Comparison of ENCODE assay signal across 16 cellular contexts in genomic region chr10:96998329-96998888, GRCh38.
A peak's percentile ranks its signal among the peaks of the same experiment; 100 is the strongest.
DNase-seq lines count a peak whose midpoint lies in the region; ATAC-seq and TF ChIP-seq lines count a peak whose summit lies in the region.
"Had no signal": no experiment of that assay in that cellular context is flagged by ENCODE, and none has a peak within 500 bp of the region (broad histone marks: within the 10 kb centered on the region; RNA-seq: fewer than 3 reads in every experiment).

No MANE protein-coding gene starts in this region.

- ATAC-seq in GM21619 (IDR thresholded peaks at IDR 0.05; ENCODE audit: unreplicated experiment) = no peak
- no peak for ATAC-seq in HG02759 (IDR thresholded peaks at IDR 0.05; ENCODE audit: unreplicated experiment)
- no peak for ATAC-seq in sciatic nerve

- H3K9me3 Mint-ChIP-seq in CD4-positive, alpha-beta memory T cell = no peaks in the 10 kb centered on the region
- H3K9me3 Mint-ChIP-seq: activated T-helper 1 cell treated with anti-CD3 and anti-CD28 coated beads, Interleukin-12 subunit alpha, Interleukin-12 subunit beta, Interleukin-2, Interleukin-4 antibody, amounts not matched to agents 30 ng/mL and 10 ng/mL and 1 ng/mL, durations not matched to agents 14 hours and 24 hours and 36 hours; central memory CD8-positive, alpha-beta T cell; neural crest cell had no signal

- CTCF ChIA-PET in CD4-positive, alpha-beta memory T cell (lab: Charles Lee; ENCODE audit: partially characterized antibody) = no interaction called here

- H3K27me3 ChIP-seq in brain microvascular endothelial cell (replicated peaks) (no peaks in the 10 kb centered on the region), liver (ENCODE audit: control insufficient read depth in 4 of 4, insufficient read depth in 4 of 4, low read length in 3 of 4) (no peaks in the 10 kb centered on the region)
- H3K27me3 ChIP-seq in CD4-positive, alpha-beta memory T cell (ENCODE audit: insufficient read depth, low read length) = no peaks in the 10 kb centered on the region
- H3K27me3 ChIP-seq: BLaER1 had no signal

- WGBS in liver = 60% methylated on average over 14 of the region's 14 CpGs

- no peak overlapping the region for H3K4me3 ChIP-seq in brain microvascular endothelial cell (ENCODE audit: low read depth, low read length)
- H3K4me3 ChIP-seq in liver (ENCODE audit: low read depth in 1 of 3, low read length in 3 of 3) = no peak overlapping the region
- no peak overlapping the region for H3K4me3 ChIP-seq in CD4-positive, alpha-beta memory T cell (ENCODE audit: low read length in 2 of 2)
- H3K4me3 ChIP-seq: BLaER1 had no signal

- in situ Hi-C loops in Caki2 (cut with HindIII; ENCODE audit: low pct_unique_long_range_greater_than_20kb, low sequenced_read_pairs) = no loop called here
- in situ Hi-C loops in brain microvascular endothelial cell (cut with HindIII; ENCODE audit: low pct_ligation_motif_present, low sequenced_read_pairs) = no loop called here

- no peaks in the 10 kb centered on the region for H3K36me3 Mint-ChIP-seq in CD4-positive, alpha-beta memory T cell

- H3K27ac ChIP-seq in brain microvascular endothelial cell (no peak overlapping the region), liver (ENCODE audit: low read depth in 1 of 2, low read length in 2 of 2) (no peak overlapping the region)
- H3K27ac ChIP-seq in CD4-positive, alpha-beta memory T cell (ENCODE audit: low read depth, low read length) = no peak overlapping the region
- H3K27ac ChIP-seq: BLaER1 had no signal

- H3K9ac ChIP-seq in liver (ENCODE audit: low read depth in 1 of 2, low read length in 2 of 2) = no peak overlapping the region
- H3K9ac ChIP-seq: BLaER1 had no signal

- no peaks in the 10 kb centered on the region for H3K4me1 Mint-ChIP-seq in CD4-positive, alpha-beta memory T cell
- H3K4me1 Mint-ChIP-seq: central memory CD8-positive, alpha-beta T cell; neural crest cell had no signal

- TF ChIP-seq RAD21 in liver (IDR thresholded peaks at IDR 0.05) = no peak

- intact Hi-C loops in sciatic nerve (cut with DNase I) = no loop called here
- intact Hi-C loops in CD4-positive, alpha-beta memory T cell (cut with micrococcal nuclease) = no loop called here

- H3K9me3 ChIP-seq in liver (ENCODE audit: control insufficient read depth in 4 of 4, low read length in 3 of 4) = no peaks in the 10 kb centered on the region
- H3K9me3 ChIP-seq in CD4-positive, alpha-beta memory T cell (ENCODE audit: control insufficient read depth in 1 of 2, low read length in 2 of 2) = no peaks in the 10 kb centered on the region
- H3K9me3 ChIP-seq: BLaER1 had no signal

- no peaks in the 10 kb centered on the region for H3K27me3 Mint-ChIP-seq in CD4-positive, alpha-beta memory T cell
- H3K27me3 Mint-ChIP-seq: central memory CD8-positive, alpha-beta T cell had no signal

- no peaks in the 10 kb centered on the region for H3K36me3 ChIP-seq in brain microvascular endothelial cell (replicated peaks)
- no peaks in the 10 kb centered on the region for H3K36me3 ChIP-seq in liver (ENCODE audit: control insufficient read depth in 4 of 4, insufficient read depth in 3 of 4, low read depth in 1 of 4, low read length in 3 of 4)
- H3K36me3 ChIP-seq in CD4-positive, alpha-beta memory T cell (ENCODE audit: insufficient read depth, low read length) = no peaks in the 10 kb centered on the region
- H3K36me3 ChIP-seq: BLaER1 had no signal

- H3K27ac Mint-ChIP-seq in CD4-positive, alpha-beta memory T cell = peak overlapping the region in 1 of 7 donors; percentile 56
- H3K27ac Mint-ChIP-seq: activated T-helper 1 cell treated with anti-CD3 and anti-CD28 coated beads, Interleukin-12 subunit alpha, Interleukin-12 subunit beta, Interleukin-2, Interleukin-4 antibody, amounts not matched to agents 30 ng/mL and 10 ng/mL and 1 ng/mL, durations not matched to agents 14 hours and 24 hours and 36 hours had no signal

- peak; percentile 23 for DNase-seq in Caki2 (ENCODE audit: low read depth)
- peak; percentile 61 for DNase-seq in HuH-7.5 (ENCODE audit: low spot score)
- DNase-seq in brain microvascular endothelial cell = peak; percentile 89
- no peak for DNase-seq in sciatic nerve (ENCODE audit: low spot score)
- no peak for DNase-seq in CD4-positive, alpha-beta memory T cell
- DNase-seq: activated CD4-positive, CD25-positive, alpha-beta regulatory T cell treated with anti-CD3 and anti-CD28 coated beads, Interleukin-2, amount 50 U/mL, for 72 hours; foreskin melanocyte; NCI-H1417 treated with DMSO at 0.1 percent for 48 hours; stimulated activated CD8-positive, alpha-beta memory T cell treated with anti-CD3 and anti-CD28 coated beads, Interleukin-4, amount 100 ng/mL, for 48 hours had no signal

- H3K4me3 Mint-ChIP-seq in CD4-positive, alpha-beta memory T cell = no peak overlapping the region
- H3K4me3 Mint-ChIP-seq: activated T-helper 1 cell treated with anti-CD3 and anti-CD28 coated beads, Interleukin-12 subunit alpha, Interleukin-12 subunit beta, Interleukin-2, Interleukin-4 antibody, amounts not matched to agents 30 ng/mL and 10 ng/mL and 1 ng/mL, durations not matched to agents 14 hours and 24 hours and 36 hours; central memory CD8-positive, alpha-beta T cell; neural crest cell had no signal

- no peak for TF ChIP-seq CTCF in brain microvascular endothelial cell (IDR thresholded peaks at IDR 0.05; ENCODE audit: low read depth, low read length, missing control alignments)
- TF ChIP-seq CTCF in liver (IDR thresholded peaks at IDR 0.05; ENCODE audit: low read depth, low read length, missing input control) = no peak

- peaks cover 0 to 22% (median 13%) of the 10 kb centered on the region in 4 donors for H3K4me1 ChIP-seq in liver (ENCODE audit: control insufficient read depth in 4 of 4, insufficient read depth in 4 of 4, low read length in 3 of 4)
- no peaks in the 10 kb centered on the region for H3K4me1 ChIP-seq in CD4-positive, alpha-beta memory T cell (ENCODE audit: insufficient read depth, low read length)
- H3K4me1 ChIP-seq: BLaER1 had no signal

- POLR2A ChIA-PET in CD4-positive, alpha-beta memory T cell (lab: Charles Lee; ENCODE audit: partially characterized antibody) = no interaction called here

TF ChIP-seq in liver, 16 proteins besides CTCF, POLR2A, EP300 and RAD21 (continues in another document):
- no peak for TF ChIP-seq NR2F2 (IDR thresholded peaks at IDR 0.05)
- TF ChIP-seq GABPA (IDR thresholded peaks at IDR 0.05 in 1 of 2, conservative IDR thresholded peaks at IDR 0.05 in 1 of 2) = no peak
- no peak for TF ChIP-seq JUND (IDR thresholded peaks at IDR 0.05)
- TF ChIP-seq, protein P1, sequence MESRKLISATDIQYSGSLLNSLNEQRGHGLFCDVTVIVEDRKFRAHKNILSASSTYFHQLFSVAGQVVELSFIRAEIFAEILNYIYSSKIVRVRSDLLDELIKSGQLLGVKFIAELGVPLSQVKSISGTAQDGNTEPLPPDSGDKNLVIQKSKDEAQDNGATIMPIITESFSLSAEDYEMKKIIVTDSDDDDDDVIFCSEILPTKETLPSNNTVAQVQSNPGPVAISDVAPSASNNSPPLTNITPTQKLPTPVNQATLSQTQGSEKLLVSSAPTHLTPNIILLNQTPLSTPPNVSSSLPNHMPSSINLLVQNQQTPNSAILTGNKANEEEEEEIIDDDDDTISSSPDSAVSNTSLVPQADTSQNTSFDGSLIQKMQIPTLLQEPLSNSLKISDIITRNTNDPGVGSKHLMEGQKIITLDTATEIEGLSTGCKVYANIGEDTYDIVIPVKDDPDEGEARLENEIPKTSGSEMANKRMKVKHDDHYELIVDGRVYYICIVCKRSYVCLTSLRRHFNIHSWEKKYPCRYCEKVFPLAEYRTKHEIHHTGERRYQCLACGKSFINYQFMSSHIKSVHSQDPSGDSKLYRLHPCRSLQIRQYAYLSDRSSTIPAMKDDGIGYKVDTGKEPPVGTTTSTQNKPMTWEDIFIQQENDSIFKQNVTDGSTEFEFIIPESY (IDR thresholded peaks at IDR 0.05) = no peak
- TF ChIP-seq RXRA (IDR thresholded peaks at IDR 0.05) = peak; percentile 12 to 23
- TF ChIP-seq ATF3 (IDR thresholded peaks at IDR 0.05) = no peak
- no peak for TF ChIP-seq YY1 (IDR thresholded peaks at IDR 0.05)
- TF ChIP-seq HNF4A (conservative IDR thresholded peaks at IDR 0.05) = peak; percentile 74 to 83
- TF ChIP-seq EGR1 (IDR thresholded peaks at IDR 0.05; ENCODE audit: low read depth in 2 of 2) = no peak
- peak; percentile 65 for TF ChIP-seq SP1 (IDR thresholded peaks at IDR 0.05)
- TF ChIP-seq TAF1 (conservative IDR thresholded peaks at IDR 0.05) = no peak
- no peak for TF ChIP-seq FOXA2 (IDR thresholded peaks at IDR 0.05)
- TF ChIP-seq, protein P2, sequence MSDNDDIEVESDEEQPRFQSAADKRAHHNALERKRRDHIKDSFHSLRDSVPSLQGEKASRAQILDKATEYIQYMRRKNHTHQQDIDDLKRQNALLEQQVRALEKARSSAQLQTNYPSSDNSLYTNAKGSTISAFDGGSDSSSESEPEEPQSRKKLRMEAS (IDR thresholded peaks at IDR 0.05) = no peak
- TF ChIP-seq REST (IDR thresholded peaks at IDR 0.05) = no peak
- TF ChIP-seq HNF4G (IDR thresholded peaks at IDR 0.05) = peak; percentile 53

Comparison
In these comparisons a context has a peak if more than half of its experiments do, and no peak if none do; other contexts are left out.
1. DNase-seq: peak in Caki2 (single experiment), HuH-7.5 (single experiment) and brain microvascular endothelial cell (single experiment); none in sciatic nerve (single experiment) and CD4-positive, alpha-beta memory T cell (0 of 5).